Comparison of ENCODE assay signal across 13 cellular contexts in the genomic region with DNA sequence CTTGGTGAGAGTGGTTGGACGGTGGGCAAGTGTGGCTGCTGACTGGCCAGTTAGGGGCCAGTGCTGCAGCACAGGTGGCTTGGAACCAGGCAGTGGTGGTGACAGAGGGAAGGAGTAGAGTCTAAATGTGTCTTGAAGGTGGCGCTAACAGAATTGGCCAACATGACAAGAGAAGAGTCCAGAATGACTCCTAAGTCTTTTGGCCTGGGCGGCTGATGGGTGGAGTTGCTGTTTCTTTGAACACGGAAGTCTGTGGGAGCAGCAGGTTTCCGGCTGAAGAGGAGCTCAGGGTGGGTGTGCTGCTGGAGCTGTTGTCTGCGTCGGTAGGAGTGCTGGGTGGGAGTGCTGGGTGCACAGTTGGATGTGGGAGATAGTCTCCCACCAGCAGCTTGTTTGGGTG. TPM values are rescaled to one million over a fixed set of nuclear protein-coding genes. Genes with fewer than 3 reads are reported as not detected.
DNase-seq lines count a peak whose midpoint lies in the region; ATAC-seq and TF ChIP-seq lines count a peak whose summit lies in the region.
"Had no signal": no experiment of that assay in that cellular context is flagged by ENCODE, and none has a peak within 500 bp of the region (broad histone marks: within the 10 kb centered on the region; RNA-seq: fewer than 3 reads in every experiment).

No MANE protein-coding gene starts in this region.

- H3K9me3 ChIP-seq in A673 (ENCODE audit: low read depth, low read length, poor library complexity, severe bottlenecking) (no peaks in the 10 kb centered on the region), tibial nerve (no peaks in the 10 kb centered on the region)
- H3K9me3 ChIP-seq: colonic mucosa had no signal

- no peaks in the 10 kb centered on the region for H3K27me3 Mint-ChIP-seq in central memory CD8-positive, alpha-beta T cell
- H3K27me3 Mint-ChIP-seq in naive B cell (no peaks in the 10 kb centered on the region), Calu3 (ENCODE audit: unreplicated experiment) (no peaks in the 10 kb centered on the region)

- no peaks in the 10 kb centered on the region for H3K9me3 Mint-ChIP-seq in central memory CD8-positive, alpha-beta T cell
- no peaks in the 10 kb centered on the region for H3K9me3 Mint-ChIP-seq in naive B cell
- no peaks in the 10 kb centered on the region for H3K9me3 Mint-ChIP-seq in Calu3 (ENCODE audit: low read depth, unreplicated experiment)

- TF ChIP-seq CTCF in A673 (conservative IDR thresholded peaks at IDR 0.05; ENCODE audit: low read depth, low read length): no peak
- TF ChIP-seq CTCF in HL-60 (IDR thresholded peaks at IDR 0.05; ENCODE audit: insufficient read depth, low read length): no peak
- TF ChIP-seq CTCF in tibial nerve (IDR thresholded peaks at IDR 0.05): no peak
- no peak for TF ChIP-seq CTCF in Calu3 (IDR thresholded peaks at IDR 0.05; ENCODE audit: unreplicated experiment)

- H3K4me1 ChIP-seq in A673 (ENCODE audit: insufficient read depth, low read length, poor library complexity, severe bottlenecking) (peaks cover 5% of the 10 kb centered on the region), tibial nerve (peaks cover 0 to 32% (median 8%) of the 10 kb centered on the region in 4 donors)
- H3K4me1 ChIP-seq: colonic mucosa had no signal

- BruUV-seq in A673 (replicated peaks; lab: Mats Ljungman, UMichigan): no TSS peak
- no TSS peak for BruUV-seq in Calu3 (replicated peaks; lab: Mats Ljungman, UMichigan)

- peak overlapping the region; percentile 13 for H3K27ac ChIP-seq in A673 (ENCODE audit: low read depth, low read length, poor library complexity, severe bottlenecking)
- H3K27ac ChIP-seq in HL-60 (replicated peaks): peak overlapping the region; percentile 55
- peak overlapping the region in 2 of 4 donors; percentile 69 to 77 for H3K27ac ChIP-seq in tibial nerve
- H3K27ac ChIP-seq: colonic mucosa had no signal

- ATAC-seq in central memory CD8-positive, alpha-beta T cell (replicated peaks; ENCODE audit: extremely low read depth, poor library complexity, severe bottlenecking): no peak
- ATAC-seq in naive B cell (ENCODE audit: low read depth in 2 of 2): no peak
- ATAC-seq in HG03108 (IDR thresholded peaks at IDR 0.05; ENCODE audit: unreplicated experiment): no peak

- no peak for TF ChIP-seq EP300 in tibial nerve (IDR thresholded peaks at IDR 0.05)

- POLR2A ChIA-PET in A673 (lab: Charles Lee; ENCODE audit: low non-redundant PET): no interaction called here

- H3K27me3 ChIP-seq in A673 (replicated peaks; ENCODE audit: insufficient read depth, low read depth, low read length, poor library complexity) (no peaks in the 10 kb centered on the region), HL-60 (ENCODE audit: insufficient read depth, poor library complexity, severe bottlenecking) (no peaks in the 10 kb centered on the region), tibial nerve (no peaks in the 10 kb centered on the region)
- H3K27me3 ChIP-seq: colonic mucosa had no signal

- no peak for TF ChIP-seq POLR2A in tibial nerve (IDR thresholded peaks at IDR 0.05)

- CTCF ChIA-PET in A673 (lab: Charles Lee) (no interaction called here), Calu3 (lab: Charles Lee) (no interaction called here)

- H3K4me3 ChIP-seq in A673 (ENCODE audit: low read depth, low read length, poor library complexity, severe bottlenecking) (no peak overlapping the region), HL-60 (replicated peaks; ENCODE audit: insufficient read depth, low read length) (no peak overlapping the region), tibial nerve (no peak overlapping the region)
- H3K4me3 ChIP-seq: colonic mucosa had no signal

- WGBS in tibial nerve, 2 donors: 83 to 84% methylated on average over 7 of the region's 7 CpGs

- H3K4me1 Mint-ChIP-seq in central memory CD8-positive, alpha-beta T cell: peaks cover 42% of the 10 kb centered on the region
- H3K4me1 Mint-ChIP-seq in naive B cell (peaks cover 27 to 63% (median 57%) of the 10 kb centered on the region in 3 donors), Calu3 (ENCODE audit: low read depth, unreplicated experiment) (peaks cover 11% of the 10 kb centered on the region)

- H3K4me3 Mint-ChIP-seq in central memory CD8-positive, alpha-beta T cell: peak overlapping the region; percentile 15
- H3K4me3 Mint-ChIP-seq in naive B cell (peak overlapping the region in 6 of 8 donors; percentile 38 to 77 (median 58)), Calu3 (ENCODE audit: low read depth, unreplicated experiment) (no peak overlapping the region)

- intact Hi-C loops in A673 (cut with micrococcal nuclease; ENCODE audit: unreplicated experiment) (no loop called here), Calu3 (cut with micrococcal nuclease; ENCODE audit: unreplicated experiment) (no loop called here)

- DNase-seq in A673 (ENCODE audit: low spot score) (no peak), HL-60 (ENCODE audit: low read depth in 1 of 2, low spot score in 1 of 2) (peak in 1 of 2 experiments; percentile 80), naive B cell (no peak), DMS79 (lab: John Stamatoyannopoulos, UW) (no peak), tibial nerve (ENCODE audit: low spot score in 2 of 2) (no peak), Calu3 (no peak)
- DNase-seq in central memory CD8-positive, alpha-beta T cell (ENCODE audit: low spot score in 2 of 2): no peak
- DNase-seq: activated T-cell treated with anti-CD3 and anti-CD28 coated beads, Interleukin-2, amount 50 U/mL, for 48 hours; colonic mucosa; NCI-H2171 treated with DMSO at 0.1 percent for 48 hours; OCI-M1; trophoblast cell had no signal

- peaks cover 63% of the 10 kb centered on the region for H3K36me3 Mint-ChIP-seq in central memory CD8-positive, alpha-beta T cell (ENCODE audit: insufficient read depth)
- H3K36me3 Mint-ChIP-seq in naive B cell (peaks cover 23 to 28% of the 10 kb centered on the region in 2 donors), Calu3 (ENCODE audit: insufficient read depth, unreplicated experiment) (peaks cover 92% of the 10 kb centered on the region)

- peak overlapping the region; percentile 89 for H3K27ac Mint-ChIP-seq in central memory CD8-positive, alpha-beta T cell (ENCODE audit: low read depth)
- peak overlapping the region in 4 of 6 donors; percentile 36 to 94 (median 82) for H3K27ac Mint-ChIP-seq in naive B cell
- H3K27ac Mint-ChIP-seq in Calu3 (ENCODE audit: unreplicated experiment): no peak overlapping the region

- H3K36me3 ChIP-seq in A673 (ENCODE audit: insufficient read depth, low read length, poor library complexity, severe bottlenecking) (peaks cover 98% of the 10 kb centered on the region), tibial nerve (peaks cover 5 to 96% (median 19%) of the 10 kb centered on the region in 3 donors)

RNA-seq across cellular contexts. Expression of a gene that starts 10.1 kb away (rescaled TPM):
- 72.5 and 80.2 TPM in 2 replicates for total RNA-seq in A673 (2021)
- polyA plus RNA-seq in naive B cell (ENCODE audit: low read depth in 6 of 6): 1 to 10 TPM in 5 of 6 donors, not detected in 1; 1.1 to 3.4 (median 1.2) TPM
- 10 to 100 TPM; 23.8 to 32.6 (median 28.5) TPM for total RNA-seq in tibial nerve
- 76.9 and 78.0 TPM in 2 replicates for total RNA-seq in Calu3 (2022)

RNA-seq across cellular contexts. Expression of a gene that starts 10.8 kb away (rescaled TPM):
- 555 and 593 TPM in 2 replicates for total RNA-seq in A673 (2021)
- 100 to 1,000 TPM; 367 to 572 (median 436) TPM for polyA plus RNA-seq in naive B cell (ENCODE audit: low read depth in 6 of 6)
- total RNA-seq in tibial nerve: 100 to 1,000 TPM; 213 to 377 (median 341) TPM
- total RNA-seq in Calu3 (2022): 514 and 518 TPM in 2 replicates

RNA-seq across cellular contexts. Expression of a gene that starts 11.1 kb away (rescaled TPM):
- total RNA-seq in A673 (2021) (34.7 and 39.6 TPM in 2 replicates), tibial nerve (10 to 100 TPM; 12.4 to 23.1 (median 13.7) TPM), Calu3 (2022) (47.4 and 53.7 TPM in 2 replicates)
- 1 to 10 TPM in 3 of 6 donors, under 1 TPM in 2, not detected in 1; 0.41 to 1.7 (median 1.2) TPM for polyA plus RNA-seq in naive B cell (ENCODE audit: low read depth in 6 of 6)

RNA-seq across cellular contexts. Expression of a gene that starts 50.4 kb away (rescaled TPM):
- total RNA-seq in A673 (2021): 40.9 and 48.1 TPM in 2 replicates
- polyA plus RNA-seq in naive B cell (ENCODE audit: low read depth in 6 of 6): 10 to 100 TPM; 12.7 to 19.1 (median 16.3) TPM
- total RNA-seq in tibial nerve: 10 to 100 TPM; 24.7 to 46.9 (median 41.6) TPM
- 87.9 and 92.6 TPM in 2 replicates for total RNA-seq in Calu3 (2022)
